ENCODE assay signal across 14 cellular contexts in the genomic region with DNA sequence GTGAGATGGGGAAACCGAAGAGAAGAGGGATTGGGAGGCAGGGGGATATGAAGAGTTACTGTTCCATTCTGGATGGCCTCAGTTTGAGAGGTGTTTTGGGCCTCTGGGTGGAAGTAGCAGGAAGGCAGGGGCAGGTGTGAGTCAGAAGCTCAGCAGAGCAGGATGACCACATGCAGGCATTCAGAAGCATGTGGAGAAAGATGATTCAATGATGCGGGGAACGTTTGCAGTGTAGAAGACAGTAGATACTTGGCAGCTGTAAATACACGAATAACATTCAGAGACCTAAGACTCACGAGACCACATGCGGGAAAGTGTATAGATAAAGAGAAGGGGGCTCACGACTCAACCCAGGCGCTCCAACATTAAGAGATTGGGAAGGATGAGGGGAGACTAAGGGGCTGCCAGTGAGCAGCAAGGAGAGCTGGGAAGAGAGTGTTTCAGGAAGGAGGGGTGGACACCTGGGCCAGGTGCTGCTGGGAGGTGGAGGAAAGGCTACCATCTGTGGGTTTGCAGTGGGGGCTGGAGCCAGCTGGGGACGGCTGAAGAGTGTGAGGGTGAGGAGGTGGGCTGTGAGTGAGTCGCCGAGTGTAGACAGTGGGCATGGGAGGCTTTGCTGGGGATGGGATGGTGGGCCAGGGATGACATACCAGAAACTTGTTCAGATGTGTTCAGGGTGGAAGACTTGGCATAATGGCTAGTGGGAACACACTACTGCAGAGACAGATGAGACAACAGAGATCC. TPM values are rescaled to one million over a fixed set of nuclear protein-coding genes. Genes with fewer than 3 reads are reported as not detected.
DNase-seq lines count a peak whose midpoint lies in the region; ATAC-seq and TF ChIP-seq lines count a peak whose summit lies in the region.
"Had no signal": no experiment of that assay in that cellular context is flagged by ENCODE, and none has a peak within 500 bp of the region (broad histone marks: within the 10 kb centered on the region; RNA-seq: fewer than 3 reads in every experiment).

No MANE protein-coding gene starts in this region.

- POLR2A ChIA-PET in RWPE1 (lab: Yijun Ruan, JAX; ENCODE audit: low non-redundant PET) = no interaction called here

- peaks cover 6% of the 10 kb centered on the region for H3K4me1 ChIP-seq in osteoblast (ENCODE audit: insufficient read depth, low read length)
- no peaks in the 10 kb centered on the region for H3K4me1 ChIP-seq in GM23338 (ENCODE audit: insufficient read depth)

- no peaks in the 10 kb centered on the region for H3K9me2 ChIP-seq in GM23338 (ENCODE audit: insufficient read depth)

- CTCF ChIA-PET in RWPE1 (lab: Yijun Ruan, JAX) = no interaction called here

- H3K27ac ChIP-seq in RWPE1 (no peak overlapping the region), osteoblast (ENCODE audit: low read depth, low read length) (peak overlapping the region; percentile 7), GM23338 (ENCODE audit: low read depth) (no peak overlapping the region)
- H3K27ac ChIP-seq: ascending aorta, SJCRH30 had no signal

- H3K27me3 Mint-ChIP-seq in GM23338 (ENCODE audit: insufficient read depth, low read depth, poor library complexity) = peaks cover 17% of the 10 kb centered on the region

- peak; percentile 86 for DNase-seq in EH (ENCODE audit: low read depth)
- DNase-seq in RWPE1 (ENCODE audit: low spot score) = peak; percentile 43
- peak; percentile 90 for DNase-seq in fibroblast of mammary gland (ENCODE audit: low read depth)
- DNase-seq in osteoblast (ENCODE audit: insufficient read length, low spot score, missing footprints) = peak; percentile 98
- DNase-seq in NCI-H1436 (lab: John Stamatoyannopoulos, UW) = no peak
- DNase-seq in Ammon's horn (ENCODE audit: low spot score) = no peak
- DNase-seq in GM23338 (ENCODE audit: low spot score) = no peak
- DNase-seq: activated CD4-positive, alpha-beta memory T cell treated with anti-CD3 and anti-CD28 coated beads, Interleukin-2, amount 10 ng/mL, durations not matched to agents 7 days and 5 days; Karpas-422; NCI-H2227 treated with DMSO at 0.1 percent for 48 hours; SJCRH30 had no signal

- no peak overlapping the region for H2AFZ ChIP-seq in osteoblast (ENCODE audit: low read length)
- no peak overlapping the region for H2AFZ ChIP-seq in GM23338

- H3K27me3 ChIP-seq in osteoblast (ENCODE audit: insufficient read depth, low read length) (peaks cover 2% of the 10 kb centered on the region), GM23338 (ENCODE audit: insufficient read depth) (no peaks in the 10 kb centered on the region)
- H3K27me3 ChIP-seq: ascending aorta had no signal

- no peaks in the 10 kb centered on the region for H4K20me1 ChIP-seq in osteoblast (ENCODE audit: insufficient read depth, low read length)
- no peaks in the 10 kb centered on the region for H4K20me1 ChIP-seq in GM23338 (replicated peaks; ENCODE audit: insufficient read depth)

- no peak overlapping the region for H3K4me3 ChIP-seq in fibroblast of mammary gland (ENCODE audit: control insufficient read depth, low read depth, low read length)
- H3K4me3 ChIP-seq in osteoblast (ENCODE audit: insufficient read depth, low read length) = no peak overlapping the region
- no peak overlapping the region for H3K4me3 ChIP-seq in GM23338
- H3K4me3 ChIP-seq: ascending aorta, SJCRH30 had no signal

- no peak for ATAC-seq in HG02938 (IDR thresholded peaks at IDR 0.05; ENCODE audit: unreplicated experiment)
- no peak for ATAC-seq in GM23338

- no peaks in the 10 kb centered on the region for H3K4me1 Mint-ChIP-seq in GM23338

- H3K4me2 ChIP-seq in osteoblast (ENCODE audit: insufficient read depth, low read length) = no peak overlapping the region
- H3K4me2 ChIP-seq in GM23338 = no peak overlapping the region

- no peak overlapping the region for H3K4me3 Mint-ChIP-seq in GM23338
- H3K4me3 Mint-ChIP-seq: activated CD4-positive, alpha-beta memory T cell treated with anti-CD3 and anti-CD28 coated beads, Interleukin-2, amount 10 ng/mL, durations not matched to agents 7 days and 5 days had no signal

- no peaks in the 10 kb centered on the region for H3K36me3 Mint-ChIP-seq in GM23338 (ENCODE audit: low read depth)

- no peaks in the 10 kb centered on the region for H3F3A ChIP-seq in GM23338 (replicated peaks; ENCODE audit: low read depth)

- no peaks in the 10 kb centered on the region for H3K36me3 ChIP-seq in osteoblast (ENCODE audit: insufficient read depth, low read length)
- no peaks in the 10 kb centered on the region for H3K36me3 ChIP-seq in GM23338 (ENCODE audit: insufficient read depth)
- H3K36me3 ChIP-seq: ascending aorta, SJCRH30 had no signal

- TF ChIP-seq CTCF in RWPE1 (conservative IDR thresholded peaks at IDR 0.05; ENCODE audit: low read depth) (no peak), fibroblast of mammary gland (conservative IDR thresholded peaks at IDR 0.05; ENCODE audit: control insufficient read depth, insufficient read depth, low read depth, low read length) (no peak), osteoblast (IDR thresholded peaks at IDR 0.05; ENCODE audit: extremely low read depth, low read depth, low read length) (no peak), GM23338 (conservative IDR thresholded peaks at IDR 0.05; ENCODE audit: low read depth in 2 of 2) (no peak)

- no peaks in the 10 kb centered on the region for H3K9me3 ChIP-seq in osteoblast (ENCODE audit: low read depth, low read length)
- H3K9me3 ChIP-seq: ascending aorta, SJCRH30 had no signal

- H3K79me2 ChIP-seq in osteoblast (ENCODE audit: insufficient read depth, low read length) (no peaks in the 10 kb centered on the region), GM23338 (replicated peaks; ENCODE audit: insufficient read depth) (no peaks in the 10 kb centered on the region)

- H3K27ac Mint-ChIP-seq in GM23338 = no peak overlapping the region
- H3K27ac Mint-ChIP-seq: activated CD4-positive, alpha-beta memory T cell treated with anti-CD3 and anti-CD28 coated beads, Interleukin-2, amount 10 ng/mL, durations not matched to agents 7 days and 5 days had no signal

- no peaks in the 10 kb centered on the region for H3K9me3 Mint-ChIP-seq in GM23338
- H3K9me3 Mint-ChIP-seq: activated CD4-positive, alpha-beta memory T cell treated with anti-CD3 and anti-CD28 coated beads, Interleukin-2, amount 10 ng/mL, durations not matched to agents 7 days and 5 days had no signal

TF ChIP-seq in GM23338, 12 proteins besides CTCF, POLR2A, EP300 and RAD21 (continues in another document):
- TF ChIP-seq ZNF114 (CRISPR knock-in tag; IDR thresholded peaks at IDR 0.05) (no peak), POLR2AphosphoS5 (IDR thresholded peaks at IDR 0.05; ENCODE audit: low read depth) (no peak), CREB1 (CRISPR knock-in tag; IDR thresholded peaks at IDR 0.05; ENCODE audit: low read depth) (no peak), EZH2phosphoT487 (IDR thresholded peaks at IDR 0.05; ENCODE audit: unreplicated experiment) (no peak), EZH2 (IDR thresholded peaks at IDR 0.05; ENCODE audit: low read depth, unreplicated experiment) (no peak), ETS1 (IDR thresholded peaks at IDR 0.05) (no peak), STAT1 (IDR thresholded peaks at IDR 0.05; ENCODE audit: unreplicated experiment) (no peak)
- TF ChIP-seq, protein P1, sequence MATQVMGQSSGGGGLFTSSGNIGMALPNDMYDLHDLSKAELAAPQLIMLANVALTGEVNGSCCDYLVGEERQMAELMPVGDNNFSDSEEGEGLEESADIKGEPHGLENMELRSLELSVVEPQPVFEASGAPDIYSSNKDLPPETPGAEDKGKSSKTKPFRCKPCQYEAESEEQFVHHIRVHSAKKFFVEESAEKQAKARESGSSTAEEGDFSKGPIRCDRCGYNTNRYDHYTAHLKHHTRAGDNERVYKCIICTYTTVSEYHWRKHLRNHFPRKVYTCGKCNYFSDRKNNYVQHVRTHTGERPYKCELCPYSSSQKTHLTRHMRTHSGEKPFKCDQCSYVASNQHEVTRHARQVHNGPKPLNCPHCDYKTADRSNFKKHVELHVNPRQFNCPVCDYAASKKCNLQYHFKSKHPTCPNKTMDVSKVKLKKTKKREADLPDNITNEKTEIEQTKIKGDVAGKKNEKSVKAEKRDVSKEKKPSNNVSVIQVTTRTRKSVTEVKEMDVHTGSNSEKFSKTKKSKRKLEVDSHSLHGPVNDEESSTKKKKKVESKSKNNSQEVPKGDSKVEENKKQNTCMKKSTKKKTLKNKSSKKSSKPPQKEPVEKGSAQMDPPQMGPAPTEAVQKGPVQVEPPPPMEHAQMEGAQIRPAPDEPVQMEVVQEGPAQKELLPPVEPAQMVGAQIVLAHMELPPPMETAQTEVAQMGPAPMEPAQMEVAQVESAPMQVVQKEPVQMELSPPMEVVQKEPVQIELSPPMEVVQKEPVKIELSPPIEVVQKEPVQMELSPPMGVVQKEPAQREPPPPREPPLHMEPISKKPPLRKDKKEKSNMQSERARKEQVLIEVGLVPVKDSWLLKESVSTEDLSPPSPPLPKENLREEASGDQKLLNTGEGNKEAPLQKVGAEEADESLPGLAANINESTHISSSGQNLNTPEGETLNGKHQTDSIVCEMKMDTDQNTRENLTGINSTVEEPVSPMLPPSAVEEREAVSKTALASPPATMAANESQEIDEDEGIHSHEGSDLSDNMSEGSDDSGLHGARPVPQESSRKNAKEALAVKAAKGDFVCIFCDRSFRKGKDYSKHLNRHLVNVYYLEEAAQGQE (IDR thresholded peaks at IDR 0.05; ENCODE audit: unreplicated experiment) = no peak

RNA-seq across cellular contexts. Expression of gene EPS8L3, which starts 5.8 kb away (rescaled TPM):
- total RNA-seq in osteoblast = not detected in 2 replicates
- not detected in 2 replicates for total RNA-seq in GM23338 (2014; rRNA removed; shearing (Covaris generic))
- not detected in 2 replicates for polyA plus RNA-seq in GM23338 (2016; fragmentation: Nextera tagmentation; extraction: Ambion mirVana)
- total RNA-seq: activated CD4-positive, alpha-beta memory T cell treated with anti-CD3 and anti-CD28 coated beads, Interleukin-2, amount 10 ng/mL, durations not matched to agents 7 days and 5 days; ascending aorta; lung microvascular endothelial cell; SJCRH30 had no signal

RNA-seq across cellular contexts. Expression of gene GSTM3, which starts 28.7 kb away (rescaled TPM):
- total RNA-seq in osteoblast = 49.9 and 50.1 TPM in 2 replicates
- total RNA-seq in GM23338 (2014; rRNA removed; shearing (Covaris generic)) = 3.1 and 7.4 TPM in 2 replicates
- 3.9 and 4.1 TPM in 2 replicates for polyA plus RNA-seq in GM23338 (2016; fragmentation: Nextera tagmentation; extraction: Ambion mirVana)

RNA-seq across cellular contexts. Expression of gene GSTM5, which starts 57.5 kb away (rescaled TPM):
- 2.1 and 4.3 TPM in 2 replicates for total RNA-seq in osteoblast
- 2.5 and 4.8 TPM in 2 replicates for total RNA-seq in GM23338 (2014; rRNA removed; shearing (Covaris generic))
- 4.4 and 5.0 TPM in 2 replicates for polyA plus RNA-seq in GM23338 (2016; fragmentation: Nextera tagmentation; extraction: Ambion mirVana)
- total RNA-seq: activated CD4-positive, alpha-beta memory T cell treated with anti-CD3 and anti-CD28 coated beads, Interleukin-2, amount 10 ng/mL, durations not matched to agents 7 days and 5 days; lung microvascular endothelial cell had no signal

Comparison
In these comparisons a context has a peak if more than half of its experiments do, and no peak if none do; other contexts are left out.
1. DNase-seq: peak in EH (single experiment), RWPE1 (single experiment), fibroblast of mammary gland (single experiment) and osteoblast (single experiment); none in NCI-H1436 (single experiment), Ammon's horn (single experiment) and GM23338 (single experiment).